ENCODE assay signal across 13 cellular contexts in the genomic region with DNA sequence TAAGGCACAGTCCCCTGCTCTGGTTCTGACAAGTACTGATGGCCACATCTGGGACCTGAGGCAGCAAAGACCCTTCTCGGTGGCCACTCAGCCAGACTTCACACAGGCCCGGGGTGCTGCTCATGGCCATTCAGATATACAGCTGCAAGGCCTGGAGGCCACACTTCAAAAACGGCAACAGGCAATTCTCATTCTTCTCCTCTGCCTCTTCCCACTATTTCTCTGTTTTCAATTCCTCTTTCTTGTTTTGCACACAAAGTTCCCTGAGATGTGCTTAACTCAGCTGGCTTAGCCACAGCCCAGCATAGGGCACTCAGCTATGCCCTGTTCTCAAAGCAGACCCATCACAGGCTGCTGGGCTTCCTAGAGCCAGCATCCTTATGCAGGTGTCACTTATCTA. TPM values are rescaled to one million over a fixed set of nuclear protein-coding genes. Genes with fewer than 3 reads are reported as not detected.
DNase-seq lines count a peak whose midpoint lies in the region; ATAC-seq and TF ChIP-seq lines count a peak whose summit lies in the region.
"Had no signal": no experiment of that assay in that cellular context is flagged by ENCODE, and none has a peak within 500 bp of the region (broad histone marks: within the 10 kb centered on the region; RNA-seq: fewer than 3 reads in every experiment).

No MANE protein-coding gene starts in this region.

- peak; percentile 37 for DNase-seq in Right ventricle myocardium superior
- DNase-seq in cardiac septum (ENCODE audit: low spot score) = no peak
- no peak for DNase-seq in activated B cell treated with CpG ODN at 0.5 μM for 24 hours
- DNase-seq in activated CD4-positive, alpha-beta T cell treated with anti-CD3 and anti-CD28 coated beads, Interleukin-2, amount 50 U/mL, for 48 hours = no peak
- DNase-seq in epidermal melanocyte (ENCODE audit: insufficient read length, low spot score) = no peak
- no peak for DNase-seq in adrenal gland
- DNase-seq in activated CD8-positive, alpha-beta memory T cell treated with anti-CD3 and anti-CD28 coated beads, Interleukin-2, amount 50 U/mL, for 48 hours = no peak
- DNase-seq: activated gamma-delta T cell; naive thymus-derived CD8-positive, alpha-beta T cell; NCI-H774 had no signal

- H3K4me3 ChIP-seq in adrenal gland = no peak overlapping the region
- H3K4me3 ChIP-seq: A549, thoracic aorta had no signal

- intact Hi-C loops in Right ventricle myocardium superior (cut with DNase I) (no loop called here), cardiac septum (cut with DNase I) (no loop called here), activated B cell treated with CpG ODN at 0.5 μM for 24 hours (cut with micrococcal nuclease) (no loop called here), adrenal gland (cut with DNase I) (no loop called here)

- no peaks in the 10 kb centered on the region for H3K27me3 Mint-ChIP-seq in activated B cell treated with CpG ODN at 0.5 μM for 24 hours
- H3K27me3 Mint-ChIP-seq: naive thymus-derived CD8-positive, alpha-beta T cell had no signal

- H3K4me1 Mint-ChIP-seq in activated B cell treated with CpG ODN at 0.5 μM for 24 hours = peaks cover 81% of the 10 kb centered on the region

- H3K4me1 ChIP-seq in adrenal gland (replicated peaks in 1 of 2) = peaks cover 0 to 7% of the 10 kb centered on the region in 2 donors

- no peak for TF ChIP-seq POLR2A in adrenal gland (IDR thresholded peaks at IDR 0.05)

- POLR2A ChIA-PET in activated B cell treated with CpG ODN at 0.5 μM for 24 hours (lab: Charles Lee) = interaction anchor here (1.3 to 1.6 kb wide), 3 partner anchors 8 to 43 kb away, joined by 8 to 11 read pairs (median 9); partner anchors contain the start of gene IMP4

- H3K4me3 Mint-ChIP-seq in activated B cell treated with CpG ODN at 0.5 μM for 24 hours = peak overlapping the region; percentile 61
- H3K4me3 Mint-ChIP-seq: naive thymus-derived CD8-positive, alpha-beta T cell had no signal

- H3K36me3 ChIP-seq in adrenal gland (replicated peaks in 1 of 2) = no peaks in the 10 kb centered on the region
- H3K36me3 ChIP-seq: thoracic aorta had no signal

- peak overlapping the region; percentile 81 for H3K27ac Mint-ChIP-seq in activated B cell treated with CpG ODN at 0.5 μM for 24 hours

- no peak for TF ChIP-seq CTCF in activated B cell treated with CpG ODN at 0.5 μM for 24 hours (IDR thresholded peaks at IDR 0.05)
- no peak for TF ChIP-seq CTCF in adrenal gland (IDR thresholded peaks at IDR 0.05)

- peaks cover 18% of the 10 kb centered on the region for H3K36me3 Mint-ChIP-seq in activated B cell treated with CpG ODN at 0.5 μM for 24 hours (ENCODE audit: low read depth)

- ATAC-seq in Right ventricle myocardium superior (ENCODE audit: poor library complexity) = peak; percentile 24
- ATAC-seq in HG03045 (IDR thresholded peaks at IDR 0.05; ENCODE audit: unreplicated experiment) = peak; percentile 52
- peak; percentile 25 for ATAC-seq in activated B cell treated with CpG ODN at 0.5 μM for 24 hours (ENCODE audit: low read depth)
- ATAC-seq: A549; naive thymus-derived CD8-positive, alpha-beta T cell had no signal

- H3K27ac ChIP-seq in adrenal gland = peak overlapping the region in 1 of 5 donors; percentile 51
- H3K27ac ChIP-seq: A549 had no signal

- H3K27me3 ChIP-seq in adrenal gland = no peaks in the 10 kb centered on the region

- WGBS in adrenal gland, 4 donors = 72 to 90% (median 73%) methylated on average over 3 of the region's 3 CpGs

- H3K9me3 ChIP-seq in adrenal gland (replicated peaks in 1 of 3) = no peaks in the 10 kb centered on the region
- H3K9me3 ChIP-seq: A549, thoracic aorta had no signal

- CTCF ChIA-PET in activated B cell treated with CpG ODN at 0.5 μM for 24 hours (lab: Charles Lee) = interaction anchor here (2.0 kb wide), 1 partner anchor 13 kb away, joined by 9 read pairs; no protein-coding TSS in a partner anchor

- no peaks in the 10 kb centered on the region for H3K9me3 Mint-ChIP-seq in activated B cell treated with CpG ODN at 0.5 μM for 24 hours
- H3K9me3 Mint-ChIP-seq: naive thymus-derived CD8-positive, alpha-beta T cell had no signal

RNA-seq across cellular contexts. Expression of gene PTPN18, which starts 29.9 kb away (rescaled TPM):
- total RNA-seq in Right ventricle myocardium superior (15.7 TPM), cardiac septum (13.4 TPM), activated B cell treated with CpG ODN at 0.5 μM for 24 hours (77.7 and 79.2 TPM in 2 replicates), adrenal gland (10 to 100 TPM; 21.9 to 74.1 (median 42.9) TPM)
- polyA plus RNA-seq in adrenal gland = 10 to 100 TPM; 32.3 to 64.4 (median 42.2) TPM

RNA-seq across cellular contexts. Expression of gene IMP4, which starts 43.0 kb away (rescaled TPM):
- 60.2 TPM for total RNA-seq in Right ventricle myocardium superior
- total RNA-seq in cardiac septum = 60.7 TPM
- total RNA-seq in activated B cell treated with CpG ODN at 0.5 μM for 24 hours = 121 and 140 TPM in 2 replicates
- 100 to 1,000 TPM in 2 of 8 donors, 10 to 100 TPM in 6; 62.7 to 114 (median 83.2) TPM for total RNA-seq in adrenal gland
- 100 to 1,000 TPM in 2 of 3 donors, 10 to 100 TPM in 1; 55.8 to 141 (median 117) TPM for polyA plus RNA-seq in adrenal gland
